ENCODE assay signal across 13 cellular contexts in the genomic region with DNA sequence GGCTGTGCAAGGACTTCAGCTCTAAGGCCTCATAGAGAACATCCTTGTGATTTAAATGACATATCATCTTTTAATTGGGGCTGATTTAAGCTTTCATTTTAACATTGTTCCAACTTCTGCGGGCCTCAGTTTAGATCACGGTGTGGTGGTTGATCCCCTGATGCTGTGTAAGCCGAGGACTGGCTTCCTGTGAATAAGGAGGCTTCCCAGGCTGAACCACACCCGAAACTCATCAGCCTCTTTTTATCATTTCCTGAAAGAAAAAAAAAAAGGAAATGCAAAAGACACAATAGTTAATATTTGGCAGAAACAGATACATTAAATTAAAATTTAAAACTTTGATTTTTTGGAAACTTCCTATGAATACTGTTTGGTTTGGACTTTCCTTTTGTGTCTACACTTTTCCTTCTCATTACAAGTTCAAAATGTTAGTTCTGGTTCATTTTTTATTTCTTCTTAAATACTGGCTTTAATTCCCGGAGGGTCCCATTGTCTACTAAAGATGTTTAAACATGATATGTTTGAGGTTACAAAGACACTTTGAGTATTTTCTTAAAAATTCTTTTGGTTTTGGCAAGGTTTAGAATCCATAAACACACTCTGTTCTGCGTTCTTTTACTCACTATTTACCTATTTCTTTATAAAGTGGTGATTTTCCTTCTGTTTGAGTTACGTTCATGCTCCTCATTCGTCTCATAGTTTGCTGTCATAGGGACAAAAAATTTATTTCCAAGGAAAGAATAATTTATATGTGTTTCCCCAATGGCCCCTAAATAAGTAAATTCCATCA.
DNase-seq lines count a peak whose midpoint lies in the region; FAIRE-seq and TF ChIP-seq lines count a peak whose summit lies in the region.
"Had no signal": no experiment of that assay in that cellular context is flagged by ENCODE, and none has a peak within 500 bp of the region (broad histone marks: within the 10 kb centered on the region; RNA-seq: fewer than 3 reads in every experiment).

No MANE protein-coding gene starts in this region.

- H3K4me3 ChIP-seq in BJ (ENCODE audit: low read depth, low read length) (no peak overlapping the region), SJSA1 (no peak overlapping the region), fibroblast of lung (replicated peaks in 1 of 4; ENCODE audit: control extremely low read depth in 1 of 4, insufficient read depth in 1 of 4, low read depth in 3 of 4, low read length in 4 of 4) (no peak overlapping the region), small intestine (ENCODE audit: low read depth in 1 of 2, low read length in 2 of 2) (no peak overlapping the region)

- H3K4me1 ChIP-seq in SJSA1 (replicated peaks) (peaks cover 68% of the 10 kb centered on the region), fibroblast of lung (ENCODE audit: control insufficient read depth, extremely low read depth, insufficient read depth, low read length) (no peaks in the 10 kb centered on the region), small intestine (ENCODE audit: control insufficient read depth in 2 of 2, insufficient read depth in 1 of 2, low read depth in 1 of 2, low read length in 1 of 2) (no peaks in the 10 kb centered on the region)

- H3K36me3 ChIP-seq in BJ (ENCODE audit: control insufficient read depth, insufficient read depth, low read length) (no peaks in the 10 kb centered on the region), SJSA1 (no peaks in the 10 kb centered on the region), fibroblast of lung (ENCODE audit: control insufficient read depth, insufficient read depth, low read length) (no peaks in the 10 kb centered on the region), small intestine (ENCODE audit: control insufficient read depth in 2 of 2, insufficient read depth in 2 of 2, low read length in 2 of 2) (no peaks in the 10 kb centered on the region)

- no peak overlapping the region for H3K4me3 Mint-ChIP-seq in osteocyte (ENCODE audit: unreplicated experiment)
- H3K4me3 Mint-ChIP-seq: IgD-negative memory B cell had no signal

- 67 to 76% (median 69%) methylated on average over 8 of the region's 8 CpGs for WGBS in small intestine, 3 donors

- no peak for FAIRE-seq in small intestine (lab: Jason Lieb, UNC)

- H3K27ac ChIP-seq in SJSA1 (peak overlapping the region; percentile 98), fibroblast of lung (ENCODE audit: insufficient read depth, low read length) (no peak overlapping the region), small intestine (ENCODE audit: low read depth in 1 of 2, low read length in 1 of 2) (no peak overlapping the region)

- H3K79me2 ChIP-seq in fibroblast of lung (ENCODE audit: control insufficient read depth, insufficient read depth, low read length) = no peaks in the 10 kb centered on the region

- H3K9me3 ChIP-seq in SJSA1 (replicated peaks) (peaks cover 14% of the 10 kb centered on the region), fibroblast of lung (ENCODE audit: control insufficient read depth, insufficient read depth, low read depth, low read length) (no peaks in the 10 kb centered on the region), small intestine (ENCODE audit: control insufficient read depth, low read depth) (no peaks in the 10 kb centered on the region)

- peaks cover 7% of the 10 kb centered on the region for H3K9me3 Mint-ChIP-seq in osteocyte (ENCODE audit: unreplicated experiment)

- H3K36me3 Mint-ChIP-seq in osteocyte (ENCODE audit: unreplicated experiment) = peaks cover 1% of the 10 kb centered on the region
- H3K36me3 Mint-ChIP-seq: IgD-negative memory B cell had no signal

- H3K9ac ChIP-seq in fibroblast of lung (ENCODE audit: insufficient read depth, low read length) = no peak overlapping the region

- DNase-seq in BJ (ENCODE audit: low read depth) (peak; percentile 40), SJSA1 (ENCODE audit: low read depth in 1 of 2, low spot score in 2 of 2) (peak in 1 of 2 experiments; percentile 86), fibroblast of lung (ENCODE audit: low read depth in 2 of 2) (peak; percentile 15 to 80), osteocyte (ENCODE audit: extremely low spot score, unreplicated experiment) (peak; percentile 21), NCI-H187 treated with DMSO at 0.1 percent for 48 hours (lab: John Stamatoyannopoulos, UW) (no peak), small intestine (no peak), NCI-H1048 (lab: John Stamatoyannopoulos, UW) (no peak)
- no peak for DNase-seq in activated CD4-positive, alpha-beta T cell treated with anti-CD3 and anti-CD28 coated beads, Interleukin-2, amount 50 U/mL, for 48 hours
- DNase-seq: C1 segment of cervical spinal cord, NCI-H1417 treated with DMSO at 0.1 percent for 48 hours, NCI-H2029 treated with DMSO at 0.1 percent for 48 hours, NCI-H510A treated with DMSO at 0.1 percent for 48 hours had no signal

- H3K27ac Mint-ChIP-seq in osteocyte (ENCODE audit: unreplicated experiment) = peak overlapping the region; percentile 11
- H3K27ac Mint-ChIP-seq: IgD-negative memory B cell had no signal

- CTCF ChIA-PET in BJ (lab: Yijun Ruan, JAX) = no interaction called here

- POLR2A ChIA-PET in BJ (lab: Charles Lee) = no interaction called here

- TF ChIP-seq CTCF in BJ (IDR thresholded peaks at IDR 0.05; ENCODE audit: insufficient read depth, low read depth, low read length) (no peak), fibroblast of lung (conservative IDR thresholded peaks at IDR 0.05 in 1 of 2, IDR thresholded peaks at IDR 0.05 in 1 of 2; ENCODE audit: low read depth in 1 of 2, low read length in 2 of 2) (no peak), osteocyte (IDR thresholded peaks at IDR 0.05) (no peak)

- H3K4me2 ChIP-seq in fibroblast of lung (ENCODE audit: extremely low read depth, insufficient read depth, low read length) = no peak overlapping the region

- no peak overlapping the region for H2AFZ ChIP-seq in fibroblast of lung (ENCODE audit: low read length)

- H3K27me3 Mint-ChIP-seq in osteocyte (ENCODE audit: unreplicated experiment) = peaks cover 17% of the 10 kb centered on the region

- H4K20me1 ChIP-seq in fibroblast of lung (ENCODE audit: control insufficient read depth, extremely low read depth, insufficient read depth, low read length) = no peaks in the 10 kb centered on the region

- H3K27me3 ChIP-seq in BJ (ENCODE audit: control insufficient read depth, insufficient read depth, low read length) (no peaks in the 10 kb centered on the region; the same call in 1 of the 2 replicates), SJSA1 (replicated peaks) (no peaks in the 10 kb centered on the region), fibroblast of lung (ENCODE audit: control insufficient read depth, insufficient read depth, low read length) (no peaks in the 10 kb centered on the region), small intestine (ENCODE audit: control insufficient read depth in 2 of 2, insufficient read depth in 2 of 2, low read length in 2 of 2) (peaks cover 0 to 3% of the 10 kb centered on the region in 2 donors)

- peaks cover 43% of the 10 kb centered on the region for H3K4me1 Mint-ChIP-seq in osteocyte (ENCODE audit: unreplicated experiment)

Comparison
In these comparisons a context has a peak if more than half of its experiments do, and no peak if none do; other contexts are left out.
1. DNase-seq: peak in BJ (single experiment), fibroblast of lung (2 of 2) and osteocyte (single experiment); none in activated CD4-positive, alpha-beta T cell treated with anti-CD3 and anti-CD28 coated beads, Interleukin-2, amount 50 U/mL, for 48 hours (0 of 2), NCI-H187 treated with DMSO at 0.1 percent for 48 hours (single experiment), small intestine (single experiment) and NCI-H1048 (single experiment).